ENCODE assay signal across 19 cellular contexts in genomic region chr5:154373729-154374179, GRCh38.
A peak's percentile ranks its signal among the peaks of the same experiment; 100 is the strongest.
DNase-seq lines count a peak whose midpoint lies in the region; ATAC-seq and TF ChIP-seq lines count a peak whose summit lies in the region.
"Had no signal": no experiment of that assay in that cellular context is flagged by ENCODE, and none has a peak within 500 bp of the region (broad histone marks: within the 10 kb centered on the region; RNA-seq: fewer than 3 reads in every experiment).

No MANE protein-coding gene starts in this region.

- no peaks in the 10 kb centered on the region for H3K27me3 ChIP-seq in WERI-Rb-1 (ENCODE audit: insufficient read depth, low read depth, severe bottlenecking)
- H3K27me3 ChIP-seq in gastroesophageal sphincter: no peaks in the 10 kb centered on the region
- H3K27me3 ChIP-seq in vagina: no peaks in the 10 kb centered on the region

- TF ChIP-seq CTCF in WERI-Rb-1 (IDR thresholded peaks at IDR 0.05; ENCODE audit: low read depth, low read length) (no peak), gastroesophageal sphincter (IDR thresholded peaks at IDR 0.05) (no peak), vagina (IDR thresholded peaks at IDR 0.05) (no peak)

- H3K4me1 ChIP-seq in gastroesophageal sphincter (peaks cover 0 to 25% (median 6%) of the 10 kb centered on the region in 3 donors), vagina (peaks cover 2% of the 10 kb centered on the region)

- ATAC-seq in gastroesophageal sphincter (peak; percentile 35), HG03175 (IDR thresholded peaks at IDR 0.05; ENCODE audit: unreplicated experiment) (no peak)

- H3K9me3 ChIP-seq in WERI-Rb-1 (ENCODE audit: severe bottlenecking) (no peaks in the 10 kb centered on the region), gastroesophageal sphincter (no peaks in the 10 kb centered on the region), vagina (no peaks in the 10 kb centered on the region)

- H3K27ac ChIP-seq in WERI-Rb-1 (no peak overlapping the region; the same call in 1 of the 2 replicates), gastroesophageal sphincter (peak overlapping the region in 1 of 4 donors; percentile 11), vagina (no peak overlapping the region)

- 70 to 80% methylated on average over 6 to 8 of the region's 8 CpGs for WGBS in gastroesophageal sphincter (ENCODE audit: low coverage in 1 of 2), 2 donors

- H3K4me3 ChIP-seq in WERI-Rb-1 (ENCODE audit: low read depth, low read length) (no peak overlapping the region), gastroesophageal sphincter (no peak overlapping the region), vagina (no peak overlapping the region)

- peak; percentile 60 for DNase-seq in NCI-H82 (lab: John Stamatoyannopoulos, UW)
- DNase-seq in NCI-H82 treated with DMSO at 0.1 percent for 48 hours (lab: John Stamatoyannopoulos, UW; ENCODE audit: unreplicated experiment): no peak
- DNase-seq in WERI-Rb-1: peak; percentile 74
- no peak for DNase-seq in stimulated activated CD4-positive, alpha-beta T cell treated with anti-CD3 and anti-CD28 coated beads, Interleukin-2, amount 100 ng/mL, for 48 hours
- no peak for DNase-seq in vagina (ENCODE audit: extremely low spot score in 2 of 2)
- DNase-seq in SKM-1 treated with dmso at 0.1 percent for 144 hours (lab: John Stamatoyannopoulos, UW; ENCODE audit: unreplicated experiment): no peak
- DNase-seq: 8988T; CD4-positive, alpha-beta memory T cell; GF-D8; HCEC 1CT; KBM-7; NCI-H1436; NCI-H2081; NCI-H510A; NK-92 treated with Interleukin-12 subunit alpha and Interleukin-12 subunit beta, amount 100 ng/mL, for 24 hours; RPMI8226; SIG-M5 had no signal

- TF ChIP-seq POLR2A in gastroesophageal sphincter (IDR thresholded peaks at IDR 0.05): no peak
- TF ChIP-seq POLR2A in vagina (IDR thresholded peaks at IDR 0.05): no peak

- TF ChIP-seq EP300 in gastroesophageal sphincter (IDR thresholded peaks at IDR 0.05): no peak

- intact Hi-C loops in vagina (cut with DNase I): no loop called here

- no peaks in the 10 kb centered on the region for H3K36me3 ChIP-seq in WERI-Rb-1
- peaks cover 0 to 31% of the 10 kb centered on the region in 2 donors for H3K36me3 ChIP-seq in gastroesophageal sphincter
- peaks cover 0 to 4% of the 10 kb centered on the region in 2 donors for H3K36me3 ChIP-seq in vagina

Comparison
In these comparisons a context has a peak if more than half of its experiments do, and no peak if none do; other contexts are left out.
1. DNase-seq: peak in NCI-H82 (single experiment) and WERI-Rb-1 (single experiment); none in NCI-H82 treated with DMSO at 0.1 percent for 48 hours (single experiment), stimulated activated CD4-positive, alpha-beta T cell treated with anti-CD3 and anti-CD28 coated beads, Interleukin-2, amount 100 ng/mL, for 48 hours (0 of 2), vagina (0 of 2) and SKM-1 treated with dmso at 0.1 percent for 144 hours (single experiment).